Comparison of ENCODE assay signal across 23 cellular contexts in the genomic region with DNA sequence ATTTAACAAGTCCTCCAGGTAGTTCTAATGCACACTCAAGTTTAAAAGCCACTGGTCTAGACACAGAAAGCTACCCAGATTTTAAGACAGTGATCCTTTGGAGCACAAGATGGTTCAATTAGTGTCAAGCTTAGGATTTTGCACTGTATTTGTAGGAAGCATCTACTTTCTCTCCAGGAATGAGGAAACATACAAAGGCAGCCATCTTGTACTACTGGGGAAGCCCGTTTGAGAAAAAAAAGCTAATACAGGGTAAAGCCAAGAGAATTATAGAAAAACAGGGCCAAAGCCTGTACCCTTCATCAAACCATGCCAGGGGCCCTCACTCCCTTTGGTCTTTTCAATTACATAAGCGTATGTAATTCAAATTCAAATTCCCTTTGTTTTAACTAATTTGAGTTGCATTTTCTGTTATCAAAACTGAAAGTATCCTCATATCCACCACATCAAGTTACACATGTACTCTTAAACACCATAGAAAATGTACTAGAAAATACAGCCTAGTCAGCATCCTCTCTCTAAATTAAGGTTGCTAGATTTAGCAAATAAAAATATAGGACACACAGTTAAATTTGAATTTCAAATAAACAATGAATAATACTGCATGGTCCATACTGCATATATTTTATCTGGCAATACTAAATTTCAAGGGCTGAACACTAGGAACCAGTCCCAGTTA. TPM values are rescaled to one million over a fixed set of nuclear protein-coding genes. Genes with fewer than 3 reads are reported as not detected.
DNase-seq lines count a peak whose midpoint lies in the region; ATAC-seq, FAIRE-seq and TF ChIP-seq lines count a peak whose summit lies in the region.
"Had no signal": no experiment of that assay in that cellular context is flagged by ENCODE, and none has a peak within 500 bp of the region (broad histone marks: within the 10 kb centered on the region; RNA-seq: fewer than 3 reads in every experiment).

No MANE protein-coding gene starts in this region.

- no peak overlapping the region for H4K5ac ChIP-seq in H9 (ENCODE audit: insufficient read length, low read depth, low read length)

- H3K9me3 Mint-ChIP-seq in H9 = no peaks in the 10 kb centered on the region
- H3K9me3 Mint-ChIP-seq: CD4-positive, CD25-positive, alpha-beta regulatory T cell; memory B cell; naive thymus-derived CD4-positive, alpha-beta T cell; T-helper 2 cell treated with Interferon-gamma antibody and Interleukin-4, amounts not matched to agents 5 μg/mL and 100 μg/mL, for 36 hours had no signal

- no peak overlapping the region for H3K4me2 ChIP-seq in H9 (ENCODE audit: insufficient read depth, insufficient read length, low read length)

- peaks cover 14% of the 10 kb centered on the region in 2 experiments for H3K4me1 Mint-ChIP-seq in H9
- peaks cover 5% of the 10 kb centered on the region for H3K4me1 Mint-ChIP-seq in T-helper 17 cell
- H3K4me1 Mint-ChIP-seq: memory B cell had no signal

- H4K91ac ChIP-seq in H9 (ENCODE audit: insufficient read length, low read depth, low read length) = no peak overlapping the region

- no peak overlapping the region for H3K18ac ChIP-seq in H9 (ENCODE audit: insufficient read length, low read depth, low read length)

- no peaks in the 10 kb centered on the region for H3K79me2 ChIP-seq in H9 (ENCODE audit: insufficient read depth, low read length)

- H3K23me2 ChIP-seq in H9 (ENCODE audit: insufficient read length, low read depth, low read length, poor library complexity, severe bottlenecking) = no peaks in the 10 kb centered on the region

- H3K4me3 Mint-ChIP-seq in H9 (no peak overlapping the region), T-helper 17 cell (no peak overlapping the region)
- H3K4me3 Mint-ChIP-seq: memory B cell; naive thymus-derived CD4-positive, alpha-beta T cell; T-helper 2 cell treated with Interferon-gamma antibody and Interleukin-4, amounts not matched to agents 5 μg/mL and 100 μg/mL, for 36 hours had no signal

- peak; percentile 19 for DNase-seq in ACHN
- no peak for DNase-seq in H9
- DNase-seq in T-helper 17 cell = no peak
- DNase-seq in tibial nerve (ENCODE audit: low spot score in 2 of 2) = no peak
- no peak for DNase-seq in anterior cingulate cortex (lab: John Stamatoyannopoulos, UW)
- no peak for DNase-seq in small intestine
- DNase-seq: activated CD4-positive, alpha-beta T cell treated with anti-CD3 and anti-CD28 coated beads, Interleukin-2, amount 50 U/mL, for 48 hours; amniotic stem cell; CD4-positive, CD25-positive, alpha-beta regulatory T cell; central memory CD4-positive, alpha-beta T cell; naive thymus-derived CD4-positive, alpha-beta T cell; NCI-H187 treated with DMSO at 0.1 percent for 48 hours; NCI-H2227 treated with DMSO at 0.1 percent for 48 hours; NCI-H82; uterus had no signal

- no peak for TF ChIP-seq CTCF in H9 (conservative IDR thresholded peaks at IDR 0.05)
- no peak for TF ChIP-seq CTCF in tibial nerve (IDR thresholded peaks at IDR 0.05)

- no peak overlapping the region for H2BK5ac ChIP-seq in H9 (ENCODE audit: insufficient read length, low read length)

- no peak for TF ChIP-seq EP300 in tibial nerve (IDR thresholded peaks at IDR 0.05)

- H3K27me3 ChIP-seq in H9 (ENCODE audit: insufficient read depth, low read length) (no peaks in the 10 kb centered on the region), tibial nerve (no peaks in the 10 kb centered on the region), small intestine (ENCODE audit: control insufficient read depth in 2 of 2, insufficient read depth in 2 of 2, low read length in 2 of 2) (no peaks in the 10 kb centered on the region)
- H3K27me3 ChIP-seq: SJSA1, uterus had no signal

- H3K9me3 ChIP-seq in H9 (ENCODE audit: control insufficient read depth, low read depth, low read length) (no peaks in the 10 kb centered on the region), T-helper 17 cell (ENCODE audit: control insufficient read depth, low read length, poor library complexity, severe bottlenecking) (no peaks in the 10 kb centered on the region), tibial nerve (no peaks in the 10 kb centered on the region), small intestine (ENCODE audit: control insufficient read depth, low read depth) (no peaks in the 10 kb centered on the region)
- H3K9me3 ChIP-seq: HAP-1, SJSA1, uterus had no signal

- H3K4me1 ChIP-seq in H9 (ENCODE audit: insufficient read depth, low read length) = 0 out of 2 replicates have a peak, but pooled peaks cover 4% of the 10 kb centered on the region
- H3K4me1 ChIP-seq in tibial nerve = no peaks in the 10 kb centered on the region
- no peaks in the 10 kb centered on the region for H3K4me1 ChIP-seq in small intestine (ENCODE audit: control insufficient read depth in 2 of 2, insufficient read depth in 1 of 2, low read depth in 1 of 2, low read length in 1 of 2)
- H3K4me1 ChIP-seq: HAP-1, SJSA1, uterus had no signal

- no peak overlapping the region for H2AK5ac ChIP-seq in H9 (ENCODE audit: insufficient read length, low read length)

- H3K56ac ChIP-seq in H9 (ENCODE audit: insufficient read length, low read depth, low read length) = no peak overlapping the region

- H3K27ac ChIP-seq in H9 (ENCODE audit: insufficient read length, low read depth, low read length) = no peak overlapping the region
- H3K27ac ChIP-seq in tibial nerve = no peak overlapping the region
- H3K27ac ChIP-seq in small intestine (ENCODE audit: low read depth in 1 of 2, low read length in 1 of 2) = no peak overlapping the region
- H3K27ac ChIP-seq: SJSA1, uterus had no signal

- no peak overlapping the region for H3K4ac ChIP-seq in H9 (ENCODE audit: low read depth, low read length)

- H3K27me3 Mint-ChIP-seq in H9 (ENCODE audit: low read depth) (no peaks in the 10 kb centered on the region), T-helper 17 cell (peaks cover 5% of the 10 kb centered on the region)
- H3K27me3 Mint-ChIP-seq: memory B cell had no signal

- H3K4me3 ChIP-seq in tibial nerve = no peak overlapping the region
- H3K4me3 ChIP-seq in small intestine (ENCODE audit: low read depth in 1 of 2, low read length in 2 of 2) = no peak overlapping the region
- H3K4me3 ChIP-seq: HAP-1, SJSA1, uterus had no signal

- H2BK120ac ChIP-seq in H9 (ENCODE audit: low read depth, low read length, poor library complexity, severe bottlenecking) = no peak overlapping the region

- no CpG with 5 or more reads among the region's 2 CpGs for WGBS in H9 (ENCODE audit: extremely low coverage, insufficient read length, low lambda C conversion rate)
- 74 to 85% methylated on average over 2 of the region's 2 CpGs for WGBS in tibial nerve, 2 donors
- 79 to 91% (median 81%) methylated on average over 2 of the region's 2 CpGs for WGBS in small intestine, 3 donors

- ATAC-seq in T-helper 17 cell (no peak), GM21723 (IDR thresholded peaks at IDR 0.05; ENCODE audit: unreplicated experiment) (no peak)
- ATAC-seq: naive thymus-derived CD4-positive, alpha-beta T cell; Panc1; sciatic nerve had no signal

- FAIRE-seq in islet of Langerhans (lab: Jason Lieb, UNC) (peak; percentile 60), small intestine (lab: Jason Lieb, UNC) (no peak)

- H3K9ac ChIP-seq in H9 (ENCODE audit: extremely low read depth, insufficient read length, low read length) = no peak overlapping the region

- no peak overlapping the region for H2BK12ac ChIP-seq in H9 (ENCODE audit: insufficient read length, low read depth, low read length)

- in situ Hi-C loops in ACHN (cut with HindIII; ENCODE audit: low pct_ligation_motif_present, low pct_unique_long_range_greater_than_20kb, low sequenced_read_pairs) = no loop called here

- H2BK15ac ChIP-seq in H9 (ENCODE audit: low read depth, low read length) = no peak overlapping the region

- H3K79me1 ChIP-seq in H9 (ENCODE audit: insufficient read depth, low read depth, low read length, poor library complexity, severe bottlenecking) = no peaks in the 10 kb centered on the region

- no peak overlapping the region for H3T11ph ChIP-seq in H9 (ENCODE audit: low read length)

- H3K27ac Mint-ChIP-seq in H9 (peak overlapping the region in 2 of 3 experiments; percentile 13 to 50; a peak in 1 of 7 replicates), T-helper 17 cell (peak overlapping the region; percentile 62)
- H3K27ac Mint-ChIP-seq: CD4-positive, CD25-positive, alpha-beta regulatory T cell; memory B cell; naive thymus-derived CD4-positive, alpha-beta T cell; T-helper 2 cell treated with Interferon-gamma antibody and Interleukin-4, amounts not matched to agents 5 μg/mL and 100 μg/mL, for 36 hours had no signal

- H3K23ac ChIP-seq in H9 (ENCODE audit: insufficient read length, low read depth, low read length) = no peak overlapping the region

- no peak overlapping the region for H4K8ac ChIP-seq in H9 (replicated peaks; ENCODE audit: insufficient read length, low read depth, low read length)

- no peak overlapping the region for H2BK20ac ChIP-seq in H9 (ENCODE audit: low read depth, low read length, poor library complexity, severe bottlenecking)

- no peak for TF ChIP-seq POLR2A in tibial nerve (IDR thresholded peaks at IDR 0.05)

- H3K14ac ChIP-seq in H9 (ENCODE audit: insufficient read depth, low read length) = no peak overlapping the region

- H4K20me1 ChIP-seq in H9 (ENCODE audit: control insufficient read depth, insufficient read depth, insufficient read length) = no peaks in the 10 kb centered on the region

- H3K36me3 ChIP-seq in tibial nerve (no peaks in the 10 kb centered on the region), small intestine (ENCODE audit: control insufficient read depth in 2 of 2, insufficient read depth in 2 of 2, low read length in 2 of 2) (no peaks in the 10 kb centered on the region)
- H3K36me3 ChIP-seq: HAP-1, SJSA1, uterus had no signal

- no peak overlapping the region for H2AFZ ChIP-seq in H9 (ENCODE audit: low read length)

- no peaks in the 10 kb centered on the region for H3K36me3 Mint-ChIP-seq in H9 (ENCODE audit: insufficient read depth in 1 of 3, low read depth in 3 of 3)
- H3K36me3 Mint-ChIP-seq in T-helper 17 cell (ENCODE audit: low read depth) = peaks cover 3% of the 10 kb centered on the region
- H3K36me3 Mint-ChIP-seq: CD4-positive, CD25-positive, alpha-beta regulatory T cell; memory B cell; naive thymus-derived CD4-positive, alpha-beta T cell had no signal

RNA-seq across cellular contexts. Expression of a gene that starts 17.4 kb away (rescaled TPM):
- total RNA-seq in H9 (2021) (11.4 and 12.4 TPM in 2 replicates), T-helper 17 cell (under 1 TPM; 0.32 to 0.47 TPM), tibial nerve (10 to 100 TPM; 13.2 to 32.1 (median 23.2) TPM)
- 10 to 100 TPM in 1 of 3 donors, 1 to 10 TPM in 2; 1.6 to 13.5 (median 3.0) TPM for polyA plus RNA-seq in small intestine

RNA-seq across cellular contexts. Expression of a gene that starts 59.8 kb away (rescaled TPM):
- total RNA-seq in H9 (2021) = not detected in 2 replicates
- total RNA-seq in T-helper 17 cell = not detected
- 1 to 10 TPM; 3.0 to 8.6 (median 5.6) TPM for total RNA-seq in tibial nerve
- 100 to 1,000 TPM in 1 of 3 donors, 10 to 100 TPM in 2; 22.7 to 104 (median 40.3) TPM for polyA plus RNA-seq in small intestine
- total RNA-seq: CD4-positive, CD25-positive, alpha-beta regulatory T cell; naive thymus-derived CD4-positive, alpha-beta T cell; SJSA1 had no signal
- polyA plus RNA-seq: CD4-positive, CD25-positive, alpha-beta regulatory T cell; naive thymus-derived CD4-positive, alpha-beta T cell had no signal
